Comparison of ENCODE assay signal across 10 cellular contexts in the genomic region with DNA sequence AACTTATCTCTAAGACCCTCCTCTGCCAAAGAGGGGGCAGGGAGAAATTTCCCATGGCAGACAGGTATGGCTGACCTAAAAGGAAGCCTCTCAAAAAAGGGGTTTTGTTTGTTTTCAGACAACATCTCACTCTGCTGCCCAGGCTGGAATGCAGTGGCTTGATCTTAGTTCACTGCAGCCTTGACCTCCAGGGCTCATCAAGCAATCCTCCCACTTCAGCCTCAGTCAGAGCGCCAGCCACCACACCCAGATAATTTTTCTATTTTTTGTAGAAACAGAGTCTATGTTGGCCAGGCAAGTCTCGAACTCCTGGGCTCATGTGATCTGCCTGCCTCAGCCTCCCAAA. TPM values are rescaled to one million over a fixed set of nuclear protein-coding genes. Genes with fewer than 3 reads are reported as not detected.
A peak's percentile ranks its signal among the peaks of the same experiment; 100 is the strongest.
DNase-seq lines count a peak whose midpoint lies in the region; ATAC-seq and TF ChIP-seq lines count a peak whose summit lies in the region.
"Had no signal": no experiment of that assay in that cellular context is flagged by ENCODE, and none has a peak within 500 bp of the region (broad histone marks: within the 10 kb centered on the region; RNA-seq: fewer than 3 reads in every experiment).

No MANE protein-coding gene starts in this region.

- peaks cover 5% of the 10 kb centered on the region for H3K36me3 ChIP-seq in CD4-positive, alpha-beta memory T cell (ENCODE audit: insufficient read depth, low read length)
- H3K36me3 ChIP-seq in MG63 (peaks cover 72% of the 10 kb centered on the region), colonic mucosa (no peaks in the 10 kb centered on the region)
- H3K36me3 ChIP-seq in naive thymus-derived CD4-positive, alpha-beta T cell (ENCODE audit: control insufficient read depth in 2 of 3, insufficient read depth in 3 of 3, low read length in 3 of 3), result peaks cover 0 to 4% (median 0%) of the 10 kb centered on the region in 3 experiments

- H3K27ac ChIP-seq in CD4-positive, alpha-beta memory T cell (ENCODE audit: low read depth, low read length), result peak overlapping the region; percentile 86
- no peak overlapping the region for H3K27ac ChIP-seq in colonic mucosa
- peak overlapping the region; percentile 99 for H3K27ac ChIP-seq in naive thymus-derived CD4-positive, alpha-beta T cell (ENCODE audit: low read depth, low read length)

- peak overlapping the region in 1 of 2 donors; percentile 60 for H3K9ac ChIP-seq in colonic mucosa (ENCODE audit: low read depth in 2 of 2, low read length in 2 of 2)

- CTCF ChIA-PET in CD4-positive, alpha-beta memory T cell (lab: Charles Lee; ENCODE audit: partially characterized antibody), result interaction anchor here (1.0 kb wide), 1 partner anchor 54 kb away, joined by 3 read pairs; no protein-coding TSS in a partner anchor
- CTCF ChIA-PET in naive thymus-derived CD4-positive, alpha-beta T cell (lab: Charles Lee), result interaction anchor here (1.5 kb wide), 1 partner anchor 15 kb away, joined by 5 read pairs; no protein-coding TSS in a partner anchor

- H3K27ac Mint-ChIP-seq in CD4-positive, alpha-beta memory T cell, result peak overlapping the region; percentile 96 to 100 (median 99)
- peak overlapping the region; percentile 88 to 98 (median 96) for H3K27ac Mint-ChIP-seq in naive thymus-derived CD4-positive, alpha-beta T cell

- intact Hi-C loops in CD4-positive, alpha-beta memory T cell (cut with micrococcal nuclease), result no loop called here
- intact Hi-C loops in colonic mucosa (cut with DNase I), result loop anchor here (10.0 kb wide), 1 partner anchor 111 kb away; no protein-coding TSS in a partner anchor
- intact Hi-C loops in naive thymus-derived CD4-positive, alpha-beta T cell (cut with micrococcal nuclease), result loop anchor here in 1 of 2 donors (5.0 to 10.0 kb wide), 4 partner anchors 93 to 909 kb away; partner anchors contain the start of genes SOD2, SYTL3 and WTAP

- TF ChIP-seq CTCF in colonic mucosa (IDR thresholded peaks at IDR 0.05), result no peak

- H3K9me3 Mint-ChIP-seq in CD4-positive, alpha-beta memory T cell, result peaks cover 0 to 2% (median 0%) of the 10 kb centered on the region in 8 donors
- peaks cover 0 to 6% (median 0%) of the 10 kb centered on the region in 11 donors for H3K9me3 Mint-ChIP-seq in naive thymus-derived CD4-positive, alpha-beta T cell

- peak overlapping the region; percentile 81 to 99 (median 98) for H3K4me3 Mint-ChIP-seq in CD4-positive, alpha-beta memory T cell
- peak overlapping the region; percentile 72 to 99 (median 96) for H3K4me3 Mint-ChIP-seq in naive thymus-derived CD4-positive, alpha-beta T cell

- no peaks in the 10 kb centered on the region for H3K9me3 ChIP-seq in CD4-positive, alpha-beta memory T cell (ENCODE audit: control insufficient read depth in 1 of 2, low read length in 2 of 2)
- H3K9me3 ChIP-seq in MG63 (no peaks in the 10 kb centered on the region), colonic mucosa (no peaks in the 10 kb centered on the region)
- no peaks in the 10 kb centered on the region for H3K9me3 ChIP-seq in naive thymus-derived CD4-positive, alpha-beta T cell (ENCODE audit: control insufficient read depth in 2 of 3, low read length in 3 of 3)

- peak overlapping the region; percentile 26 to 33 for H3K4me3 ChIP-seq in CD4-positive, alpha-beta memory T cell (ENCODE audit: low read length in 2 of 2)
- H3K4me3 ChIP-seq in MG63, result peak overlapping the region; percentile 74; the same call in 1 of the 2 replicates
- peak overlapping the region; percentile 77 for H3K4me3 ChIP-seq in colonic mucosa
- H3K4me3 ChIP-seq in naive thymus-derived CD4-positive, alpha-beta T cell (ENCODE audit: low read length), result peak overlapping the region; percentile 29

- peak in 2 of 5 donors; percentile 22 to 37 for DNase-seq in CD4-positive, alpha-beta memory T cell
- DNase-seq in MG63 (no peak), colonic mucosa (no peak), T-helper 9 cell (no peak), NCI-H1092 treated with DMSO at 0.1 percent for 48 hours (lab: John Stamatoyannopoulos, UW) (no peak), AML-193 (lab: John Stamatoyannopoulos, UW) (no peak)
- DNase-seq in naive thymus-derived CD4-positive, alpha-beta T cell, result no peak
- DNase-seq in stimulated activated naive CD4-positive, alpha-beta T cell (lab: John Stamatoyannopoulos, UW), result no peak
- DNase-seq: activated CD4-positive, alpha-beta T cell treated with anti-CD3 and anti-CD28 coated beads for 1 hour; stimulated activated CD4-positive, alpha-beta T cell treated with anti-CD3 and anti-CD28 coated beads, Interleukin-12 subunit alpha, Interleukin-12 subunit beta, amount 100 ng/mL, for 4 hours had no signal

- peaks cover 61 to 89% (median 65%) of the 10 kb centered on the region in 4 donors for H3K4me1 Mint-ChIP-seq in CD4-positive, alpha-beta memory T cell
- H3K4me1 Mint-ChIP-seq in naive thymus-derived CD4-positive, alpha-beta T cell, result peaks cover 53 to 82% (median 76%) of the 10 kb centered on the region in 7 donors

- H3K4me1 ChIP-seq in CD4-positive, alpha-beta memory T cell (ENCODE audit: insufficient read depth, low read length), result peaks cover 71% of the 10 kb centered on the region
- peaks cover 4% of the 10 kb centered on the region for H3K4me1 ChIP-seq in colonic mucosa
- H3K4me1 ChIP-seq in naive thymus-derived CD4-positive, alpha-beta T cell (ENCODE audit: control insufficient read depth in 2 of 2, insufficient read depth in 2 of 2, low read length in 2 of 2), result peaks cover 53 to 56% of the 10 kb centered on the region in 2 donors

- POLR2A ChIA-PET in CD4-positive, alpha-beta memory T cell (lab: Charles Lee; ENCODE audit: partially characterized antibody), result interaction anchor here (0.8 to 7.6 kb wide), 5 partner anchors 9 to 54 kb away, joined by 3 to 119 read pairs (median 70); no protein-coding TSS in a partner anchor
- POLR2A ChIA-PET in naive thymus-derived CD4-positive, alpha-beta T cell (lab: Charles Lee), result interaction anchor here (1.6 kb wide), 1 partner anchor 22 kb away, joined by 5 read pairs; no protein-coding TSS in a partner anchor

- ATAC-seq in naive thymus-derived CD4-positive, alpha-beta T cell, result no peak

- no peaks in the 10 kb centered on the region for H3K27me3 Mint-ChIP-seq in CD4-positive, alpha-beta memory T cell
- no peaks in the 10 kb centered on the region for H3K27me3 Mint-ChIP-seq in naive thymus-derived CD4-positive, alpha-beta T cell

- H3K27me3 ChIP-seq in CD4-positive, alpha-beta memory T cell (ENCODE audit: insufficient read depth, low read length), result no peaks in the 10 kb centered on the region
- H3K27me3 ChIP-seq in MG63 (no peaks in the 10 kb centered on the region), colonic mucosa (no peaks in the 10 kb centered on the region)
- no peaks in the 10 kb centered on the region for H3K27me3 ChIP-seq in naive thymus-derived CD4-positive, alpha-beta T cell (ENCODE audit: control insufficient read depth in 2 of 2, insufficient read depth in 2 of 2, low read length in 2 of 2)

- peaks cover 39 to 75% of the 10 kb centered on the region in 2 donors for H3K36me3 Mint-ChIP-seq in CD4-positive, alpha-beta memory T cell
- peaks cover 9 to 45% (median 13%) of the 10 kb centered on the region in 5 donors for H3K36me3 Mint-ChIP-seq in naive thymus-derived CD4-positive, alpha-beta T cell

RNA-seq across cellular contexts. Expression of gene EZR, which starts 3.8 kb away (rescaled TPM):
- 100 to 1,000 TPM; 264 to 277 TPM for total RNA-seq in CD4-positive, alpha-beta memory T cell
- polyA plus RNA-seq in CD4-positive, alpha-beta memory T cell, result 100 to 1,000 TPM; 260 to 268 TPM
- 226 and 236 TPM in 2 replicates for total RNA-seq in MG63 (2014; rRNA removed; shearing (Covaris generic); ENCODE audit: low replicate concordance)
- 100 to 1,000 TPM; 257 to 424 TPM for total RNA-seq in colonic mucosa
- total RNA-seq in naive thymus-derived CD4-positive, alpha-beta T cell, result 100 to 1,000 TPM; 132 to 201 (median 163) TPM
- polyA plus RNA-seq in naive thymus-derived CD4-positive, alpha-beta T cell, result 100 to 1,000 TPM; 115 to 140 TPM
